ENCODE assay signal across 8 cellular contexts in genomic region chr1:243101551-243102050, GRCh38.
A peak's percentile ranks its signal among the peaks of the same experiment; 100 is the strongest.
DNase-seq lines count a peak whose midpoint lies in the region; ATAC-seq and TF ChIP-seq lines count a peak whose summit lies in the region.
"Not testable (repeated sequence)": the region's sequence is repeated elsewhere in the genome, so short reads cannot be mapped to it uniquely, and the experiment has no call there.

No MANE protein-coding gene starts in this region.

- H3K9ac ChIP-seq in skeletal muscle satellite cell (ENCODE audit: low read depth, low read length) = peak overlapping the region; percentile 45

- H3K36me3 ChIP-seq in skeletal muscle satellite cell (ENCODE audit: insufficient read depth, low read length); thoracic aorta: not testable (repeated sequence)

- TF ChIP-seq CTCF in GM12875 (IDR thresholded peaks at IDR 0.05; ENCODE audit: borderline replicate concordance, insufficient read depth, low read depth, low read length); thoracic aorta (IDR thresholded peaks at IDR 0.05): not testable (repeated sequence)

- ATAC-seq in HG02642 (IDR thresholded peaks at IDR 0.05; ENCODE audit: poor library complexity, unreplicated experiment) = peak; percentile 87
- not testable (repeated sequence) for ATAC-seq in thoracic aorta (ENCODE audit: insufficient number of reproducible peaks, low FRiP score, low read depth)

- not testable (repeated sequence) for H3K4me2 ChIP-seq in skeletal muscle satellite cell (ENCODE audit: low read length)

- peak overlapping the region; percentile 86 for H3K4me3 Mint-ChIP-seq in activated naive CD8-positive, alpha-beta T cell

- H3K27me3 Mint-ChIP-seq in activated naive CD8-positive, alpha-beta T cell = not testable (repeated sequence)

- not testable (repeated sequence) for H3K9me3 ChIP-seq in skeletal muscle satellite cell (replicated peaks; ENCODE audit: low read length); thoracic aorta

- not testable (repeated sequence) for H3K9me3 Mint-ChIP-seq in activated naive CD8-positive, alpha-beta T cell (ENCODE audit: low read depth)

- not testable (repeated sequence) for H3K27me3 ChIP-seq in skeletal muscle satellite cell (ENCODE audit: control insufficient read depth, insufficient read depth, low read length); thoracic aorta (replicated peaks; ENCODE audit: insufficient read depth)

- H3K27ac Mint-ChIP-seq in activated naive CD8-positive, alpha-beta T cell = peak overlapping the region; percentile 90

- not testable (repeated sequence) for H3K4me1 ChIP-seq in skeletal muscle satellite cell (ENCODE audit: control insufficient read depth, insufficient read depth, low read length); thoracic aorta (ENCODE audit: control insufficient read depth in 1 of 2, low read depth in 2 of 2)

- H3K27ac ChIP-seq in thoracic aorta = not testable (repeated sequence)

- H3K4me3 ChIP-seq in GM12875 (ENCODE audit: low read depth, low read length) = peak overlapping the region; percentile 68
- peak overlapping the region; percentile 65 for H3K4me3 ChIP-seq in skeletal muscle satellite cell (ENCODE audit: low read length)
- H3K4me3 ChIP-seq in thoracic aorta = peak overlapping the region; percentile 60

- not testable (repeated sequence) for H3K36me3 Mint-ChIP-seq in activated naive CD8-positive, alpha-beta T cell

- not testable (repeated sequence) for H3K4me1 Mint-ChIP-seq in activated naive CD8-positive, alpha-beta T cell (ENCODE audit: low read depth)

- peak; percentile 60 for DNase-seq in NCI-H1105 (lab: John Stamatoyannopoulos, UW)
- peak; percentile 59 for DNase-seq in activated CD4-positive, CD25-positive, alpha-beta regulatory T cell treated with anti-CD3 and anti-CD28 coated beads, Interleukin-2, amount 50 U/mL, for 16 hours (ENCODE audit: low read depth, low spot score)
- DNase-seq in fibroblast of the conjunctiva (ENCODE audit: low read depth) = peak; percentile 46
- DNase-seq in thoracic aorta (ENCODE audit: low spot score) = not testable (repeated sequence)
